ENCODE assay signal across 8 cellular contexts in genomic region chr2:219433666-219434467, GRCh38. TPM values are rescaled to one million over a fixed set of nuclear protein-coding genes. Genes with fewer than 3 reads are reported as not detected.
DNase-seq lines count a peak whose midpoint lies in the region; ATAC-seq and TF ChIP-seq lines count a peak whose summit lies in the region.

No MANE protein-coding gene starts in this region.

- no peak overlapping the region for H3K4me3 ChIP-seq in AG04450 (ENCODE audit: low read depth, low read length)
- H3K4me3 ChIP-seq in GM23338, result peak overlapping the region; percentile 62
- no peak overlapping the region for H3K4me3 ChIP-seq in SK-N-SH (ENCODE audit: low read depth in 2 of 2, low read length in 1 of 2)
- H3K4me3 ChIP-seq in CD8-positive, alpha-beta memory T cell (ENCODE audit: low read length), result no peak overlapping the region

- no peak overlapping the region for H3K27ac Mint-ChIP-seq in GM23338
- no peak overlapping the region for H3K27ac Mint-ChIP-seq in CD8-positive, alpha-beta memory T cell

- peak; percentile 29; the same call in 1 of the 2 replicates for TF ChIP-seq RAD21 in SK-N-SH (IDR thresholded peaks at IDR 0.05; ENCODE audit: low read length)

- H3K79me2 ChIP-seq in GM23338 (replicated peaks; ENCODE audit: insufficient read depth) (no peaks in the 10 kb centered on the region), SK-N-SH (ENCODE audit: insufficient read depth) (no peaks in the 10 kb centered on the region)

- H3K4me2 ChIP-seq in GM23338 (peak overlapping the region; percentile 90), SK-N-SH (no peak overlapping the region)

- no peaks in the 10 kb centered on the region; the same call in 2 of the 3 replicates for H3K36me3 Mint-ChIP-seq in GM23338 (ENCODE audit: low read depth)
- no peaks in the 10 kb centered on the region for H3K36me3 Mint-ChIP-seq in CD8-positive, alpha-beta memory T cell

- H3K9me3 ChIP-seq in AG04450 (ENCODE audit: control insufficient read depth, insufficient read depth, low read length) (no peaks in the 10 kb centered on the region; the same call in 1 of the 2 replicates), SK-N-SH (no peaks in the 10 kb centered on the region)
- no peaks in the 10 kb centered on the region for H3K9me3 ChIP-seq in CD8-positive, alpha-beta memory T cell (ENCODE audit: low read length)

- DNase-seq in AG04450 (ENCODE audit: low read depth, low spot score), result no peak
- DNase-seq in GM23338 (ENCODE audit: low spot score), result peak; percentile 97
- peak; percentile 39 for DNase-seq in SK-N-SH
- DNase-seq in foreskin melanocyte, result peak; percentile 19
- peak; percentile 19 to 35 for DNase-seq in stimulated activated CD4-positive, alpha-beta T cell treated with anti-CD3 and anti-CD28 coated beads, Interleukin-15, amount 100 ng/mL, for 48 hours (ENCODE audit: low read depth in 2 of 2)
- DNase-seq in CD8-positive, alpha-beta memory T cell, result no peak
- DNase-seq in 8988T, result no peak

- no peak overlapping the region for H3K9ac ChIP-seq in SK-N-SH

- H3K4me3 Mint-ChIP-seq in GM23338, result peak overlapping the region; percentile 73
- no peak overlapping the region for H3K4me3 Mint-ChIP-seq in CD8-positive, alpha-beta memory T cell

- peak; percentile 69 for ATAC-seq in GM23338
- ATAC-seq in GM19328 (IDR thresholded peaks at IDR 0.05; ENCODE audit: unreplicated experiment), result no peak

- peaks cover 17% of the 10 kb centered on the region for H3K27me3 Mint-ChIP-seq in GM23338 (ENCODE audit: insufficient read depth, low read depth, poor library complexity)
- peaks cover 16 to 25% of the 10 kb centered on the region in 2 donors for H3K27me3 Mint-ChIP-seq in CD8-positive, alpha-beta memory T cell

- CTCF ChIA-PET in AG04450 (lab: Charles Lee) (interaction anchor here (0.8 to 1.5 kb wide), 5 partner anchors 8 to 46 kb away, joined by 3 to 5 read pairs (median 3); no protein-coding TSS in a partner anchor), SK-N-SH (lab: Yijun Ruan, JAX) (interaction anchor here (1.1 to 1.4 kb wide), 6 partner anchors 16 to 96 kb away, joined by 3 to 4 read pairs (median 4); no protein-coding TSS in a partner anchor)
- CTCF ChIA-PET in CD8-positive, alpha-beta memory T cell (lab: Charles Lee), result interaction anchor here (1.0 to 1.1 kb wide), 2 partner anchors 13 to 32 kb away, joined by 3 to 5 read pairs; no protein-coding TSS in a partner anchor

- H2AFZ ChIP-seq in GM23338 (peak overlapping the region; percentile 43), SK-N-SH (ENCODE audit: low read depth) (no peak overlapping the region)

- TF ChIP-seq EP300 in SK-N-SH (IDR thresholded peaks at IDR 0.05; ENCODE audit: borderline replicate concordance in 1 of 2, low read depth in 1 of 2, low read length in 1 of 2), result no peak

- POLR2A ChIA-PET in AG04450 (lab: Yijun Ruan, JAX) (no interaction called here), SK-N-SH (lab: Yijun Ruan, JAX) (no interaction called here)
- POLR2A ChIA-PET in CD8-positive, alpha-beta memory T cell (lab: Charles Lee), result no interaction called here

- H3K36me3 ChIP-seq in GM23338 (ENCODE audit: insufficient read depth) (no peaks in the 10 kb centered on the region), SK-N-SH (replicated peaks in 1 of 2; ENCODE audit: control insufficient read depth in 1 of 2, insufficient read depth in 2 of 2, low read length in 1 of 2) (no peaks in the 10 kb centered on the region)
- H3K36me3 ChIP-seq in CD8-positive, alpha-beta memory T cell (ENCODE audit: insufficient read depth, low read length), result no peaks in the 10 kb centered on the region

- WGBS in SK-N-SH (ENCODE audit: low lambda C conversion rate), result 83% methylated on average over 16 of the region's 16 CpGs

- TF ChIP-seq CTCF in AG04450 (IDR thresholded peaks at IDR 0.05; ENCODE audit: low read depth, low read length), result peak; percentile 57
- peak; percentile 79 to 89 for TF ChIP-seq CTCF in GM23338 (conservative IDR thresholded peaks at IDR 0.05; ENCODE audit: low read depth in 2 of 2)
- TF ChIP-seq CTCF in SK-N-SH (IDR thresholded peaks at IDR 0.05), result peak; percentile 55

- H3K4me1 ChIP-seq in GM23338 (ENCODE audit: insufficient read depth) (no peaks in the 10 kb centered on the region), SK-N-SH (ENCODE audit: control insufficient read depth in 1 of 2, insufficient read depth in 2 of 2, low read depth in 1 of 2, low read length in 1 of 2) (peaks cover 0 to 16% of the 10 kb centered on the region in 2 experiments; a peak in 1 of 4 replicates)
- H3K4me1 ChIP-seq in CD8-positive, alpha-beta memory T cell (ENCODE audit: insufficient read depth, low read length), result no peaks in the 10 kb centered on the region

- H3K27me3 ChIP-seq in AG04450 (ENCODE audit: control insufficient read depth, insufficient read depth, low read length) (no peaks in the 10 kb centered on the region), GM23338 (ENCODE audit: insufficient read depth) (peaks cover 35% of the 10 kb centered on the region), SK-N-SH (ENCODE audit: insufficient read depth) (no peaks in the 10 kb centered on the region)
- peaks cover 8% of the 10 kb centered on the region for H3K27me3 ChIP-seq in CD8-positive, alpha-beta memory T cell (ENCODE audit: insufficient read depth, low read length, poor library complexity, severe bottlenecking)

- no peaks in the 10 kb centered on the region for H3F3A ChIP-seq in GM23338 (replicated peaks; ENCODE audit: low read depth)
- H3F3A ChIP-seq in SK-N-SH (replicated peaks; ENCODE audit: insufficient read depth), result no peaks in the 10 kb centered on the region

- no peaks in the 10 kb centered on the region for H3K9me3 Mint-ChIP-seq in GM23338
- H3K9me3 Mint-ChIP-seq in CD8-positive, alpha-beta memory T cell, result no peaks in the 10 kb centered on the region

- H4K20me1 ChIP-seq in GM23338 (replicated peaks; ENCODE audit: insufficient read depth) (no peaks in the 10 kb centered on the region), SK-N-SH (ENCODE audit: insufficient read depth) (no peaks in the 10 kb centered on the region)

- H3K9me2 ChIP-seq in GM23338 (ENCODE audit: insufficient read depth) (no peaks in the 10 kb centered on the region), SK-N-SH (no peaks in the 10 kb centered on the region)

- no peak overlapping the region for H3K27ac ChIP-seq in AG04450 (ENCODE audit: low read depth, low read length)
- peak overlapping the region; percentile 7; the same call in 1 of the 2 replicates for H3K27ac ChIP-seq in GM23338 (ENCODE audit: low read depth)
- H3K27ac ChIP-seq in SK-N-SH (ENCODE audit: low read depth in 2 of 2, low read length in 1 of 2), result no peak overlapping the region
- no peak overlapping the region for H3K27ac ChIP-seq in CD8-positive, alpha-beta memory T cell (ENCODE audit: low read depth, low read length)

- H3K4me1 Mint-ChIP-seq in GM23338, result peaks cover 11% of the 10 kb centered on the region
- no peaks in the 10 kb centered on the region for H3K4me1 Mint-ChIP-seq in CD8-positive, alpha-beta memory T cell

TF ChIP-seq in GM23338, 12 proteins besides CTCF, POLR2A, EP300 and RAD21 (continues in another document):
- peak; percentile 83 for TF ChIP-seq POLR2AphosphoS5 (IDR thresholded peaks at IDR 0.05; ENCODE audit: low read depth)
- no peak for TF ChIP-seq ZNF331 (CRISPR knock-in tag; IDR thresholded peaks at IDR 0.05; ENCODE audit: low read depth)
- TF ChIP-seq EZH2phosphoT487 (IDR thresholded peaks at IDR 0.05; ENCODE audit: unreplicated experiment), result no peak
- TF ChIP-seq CREB1 (CRISPR knock-in tag; IDR thresholded peaks at IDR 0.05; ENCODE audit: low read depth), result 0 out of 2 replicates have a peak, but pooled peaks have one; percentile 31
- no peak for TF ChIP-seq ZNF114 (CRISPR knock-in tag; IDR thresholded peaks at IDR 0.05)

TF ChIP-seq in SK-N-SH, 30 proteins besides CTCF, POLR2A, EP300 and RAD21 (continues in another document):
- TF ChIP-seq CHD2 (IDR thresholded peaks at IDR 0.05; ENCODE audit: low read length, partially characterized antibody), result no peak
- no peak for TF ChIP-seq IRF3 (IDR thresholded peaks at IDR 0.05; ENCODE audit: low read depth, low read length)
- TF ChIP-seq SMC3 (IDR thresholded peaks at IDR 0.05; ENCODE audit: low read depth, low read length), result peak; percentile 24; the same call in 1 of the 2 replicates

RNA-seq across cellular contexts. Expression of gene SPEG, which starts 0.8 kb away (rescaled TPM):
- polyA plus RNA-seq in AG04450 (2011; rRNA removed) (28.0 and 32.8 TPM in 2 replicates), GM23338 (2016; fragmentation: Nextera tagmentation; extraction: Ambion mirVana) (12.6 and 12.9 TPM in 2 replicates), SK-N-SH (2012; rRNA removed) (98.3 and 107 TPM in 2 replicates)
- polyA minus RNA-seq in AG04450 (2011; rRNA and poly(A)+ RNA removed), result 24.5 and 38.3 TPM in 2 replicates
- 32.4 and 32.6 TPM in 2 replicates for total RNA-seq in GM23338 (2014; rRNA removed; shearing (Covaris generic))
- 27.8 and 36.3 TPM in 2 replicates for polyA plus RNA-seq in SK-N-SH (2012; cell fraction: cytosol; rRNA removed)
- polyA plus RNA-seq in SK-N-SH (2012; cell fraction: nucleus; rRNA removed), result 717 and 872 TPM in 2 replicates
- total RNA-seq in CD8-positive, alpha-beta memory T cell, result 1 to 10 TPM in 1 of 2 experiments, under 1 TPM in 1; 0.94 to 1.0 TPM
- 0.48 TPM for polyA plus RNA-seq in CD8-positive, alpha-beta memory T cell

RNA-seq across cellular contexts. Expression of gene DES, which starts 15.7 kb away (rescaled TPM):
- 19.8 and 24.9 TPM in 2 replicates for polyA plus RNA-seq in AG04450 (2011; rRNA removed)
- 40.7 and 49.5 TPM in 2 replicates for polyA minus RNA-seq in AG04450 (2011; rRNA and poly(A)+ RNA removed)
- 2.0 and 6.1 TPM in 2 replicates for total RNA-seq in GM23338 (2014; rRNA removed; shearing (Covaris generic))
- polyA plus RNA-seq in GM23338 (2016; fragmentation: Nextera tagmentation; extraction: Ambion mirVana), result 1.0 and 1.3 TPM in 2 replicates
- 0.21 and 0.28 TPM in 2 replicates for polyA plus RNA-seq in SK-N-SH (2012; rRNA removed)
- polyA plus RNA-seq in SK-N-SH (2012; cell fraction: cytosol; rRNA removed), result 0.18 and 0.20 TPM in 2 replicates
- polyA plus RNA-seq in SK-N-SH (2012; cell fraction: nucleus; rRNA removed), result 0.07 and 0.26 TPM in 2 replicates
- total RNA-seq in CD8-positive, alpha-beta memory T cell, result not detected
- polyA plus RNA-seq in CD8-positive, alpha-beta memory T cell, result not detected

RNA-seq across cellular contexts. Expression of gene DNPEP, which starts 46.2 kb away (rescaled TPM):
- polyA plus RNA-seq in AG04450 (2011; rRNA removed) (41.5 and 71.2 TPM in 2 replicates), GM23338 (2016; fragmentation: Nextera tagmentation; extraction: Ambion mirVana) (44.9 and 49.2 TPM in 2 replicates), SK-N-SH (2012; rRNA removed) (80.7 and 92.6 TPM in 2 replicates)
- polyA minus RNA-seq in AG04450 (2011; rRNA and poly(A)+ RNA removed), result 48.2 and 81.9 TPM in 2 replicates
- 58.8 and 67.9 TPM in 2 replicates for total RNA-seq in GM23338 (2014; rRNA removed; shearing (Covaris generic))
- polyA plus RNA-seq in SK-N-SH (2012; cell fraction: cytosol; rRNA removed), result 27.9 and 49.5 TPM in 2 replicates
- polyA plus RNA-seq in SK-N-SH (2012; cell fraction: nucleus; rRNA removed), result 188 and 246 TPM in 2 replicates
- 100 to 1,000 TPM; 112 to 116 TPM for total RNA-seq in CD8-positive, alpha-beta memory T cell
- polyA plus RNA-seq in CD8-positive, alpha-beta memory T cell, result 69.1 TPM

Comparison
In these comparisons a context has a peak if more than half of its experiments do, and no peak if none do; other contexts are left out.
1. DNase-seq: peak in GM23338 (single experiment), SK-N-SH (single experiment), foreskin melanocyte (single experiment) and stimulated activated CD4-positive, alpha-beta T cell treated with anti-CD3 and anti-CD28 coated beads, Interleukin-15, amount 100 ng/mL, for 48 hours (2 of 2); none in AG04450 (single experiment), CD8-positive, alpha-beta memory T cell (0 of 5) and 8988T (single experiment).
2. Peak in every context shown above with its lines, with median percentiles within 50 percentile points of each other: CTCF ChIP-seq.